In genomic region chr5:74514888-74515551, GRCh38 we compare ENCODE assay signal across 2 cellular contexts.
TF ChIP-seq lines count a peak whose summit lies in the region.

No MANE protein-coding gene starts in this region.

TF ChIP-seq in IMR-90, 13 proteins besides CTCF, POLR2A, EP300 and RAD21:
- TF ChIP-seq SMC3 (IDR thresholded peaks at IDR 0.05; ENCODE audit: low read depth, low read length) (no peak), RFX5 (IDR thresholded peaks at IDR 0.05; ENCODE audit: low read depth, low read length) (no peak), ELK1 (IDR thresholded peaks at IDR 0.05; ENCODE audit: borderline replicate concordance, low read depth, low read length) (no peak), FOS (IDR thresholded peaks at IDR 0.05; ENCODE audit: low read depth, low read length) (no peak), CHD1 (IDR thresholded peaks at IDR 0.05; ENCODE audit: low read depth, low read length) (no peak), BHLHE40 (IDR thresholded peaks at IDR 0.05; ENCODE audit: low read depth, low read length) (no peak), MAZ (IDR thresholded peaks at IDR 0.05; ENCODE audit: borderline replicate concordance, low read depth, low read length) (no peak), CEBPB (IDR thresholded peaks at IDR 0.05; ENCODE audit: low read depth, low read length) (no peak), MAFK (IDR thresholded peaks at IDR 0.05; ENCODE audit: low read depth, low read length) (no peak), NFE2L2 (IDR thresholded peaks at IDR 0.05; ENCODE audit: low read depth, low read length) (no peak), USF2 (IDR thresholded peaks at IDR 0.05; ENCODE audit: low read depth, low read length) (no peak), MXI1 (IDR thresholded peaks at IDR 0.05; ENCODE audit: borderline replicate concordance, low read depth, low read length) (no peak)

TF ChIP-seq in liver, 16 proteins besides CTCF, POLR2A, EP300 and RAD21:
- peak; percentile 32 for TF ChIP-seq FOXA2 (IDR thresholded peaks at IDR 0.05)
- peak; percentile 61 for TF ChIP-seq HNF4G (IDR thresholded peaks at IDR 0.05)
- TF ChIP-seq YY1 (IDR thresholded peaks at IDR 0.05): peak; percentile 41
- peak; percentile 36 for TF ChIP-seq ZBTB33 (IDR thresholded peaks at IDR 0.05)
- TF ChIP-seq JUND (IDR thresholded peaks at IDR 0.05): no peak
- peak; percentile 83 to 84 for TF ChIP-seq HNF4A (conservative IDR thresholded peaks at IDR 0.05)
- peak; percentile 48 to 55 for TF ChIP-seq RXRA (IDR thresholded peaks at IDR 0.05)
- TF ChIP-seq ATF3 (IDR thresholded peaks at IDR 0.05): no peak
- no peak for TF ChIP-seq MAX (IDR thresholded peaks at IDR 0.05)
- peak in 1 of 2 donors; percentile 7 for TF ChIP-seq EGR1 (IDR thresholded peaks at IDR 0.05; ENCODE audit: low read depth in 2 of 2)
- TF ChIP-seq SP1 (IDR thresholded peaks at IDR 0.05): peak; percentile 69
- peak; percentile 12 for TF ChIP-seq REST (IDR thresholded peaks at IDR 0.05)
- TF ChIP-seq GABPA (IDR thresholded peaks at IDR 0.05 in 1 of 2, conservative IDR thresholded peaks at IDR 0.05 in 1 of 2): no peak
- no peak for TF ChIP-seq NR2F2 (IDR thresholded peaks at IDR 0.05)
- TF ChIP-seq TAF1 (conservative IDR thresholded peaks at IDR 0.05): no peak
- peak; percentile 51 for TF ChIP-seq FOXA1 (IDR thresholded peaks at IDR 0.05)
